20 cellular contexts compared by ENCODE assay signal in genomic region chr4:186170966-186171365, GRCh38. TPM values are rescaled to one million over a fixed set of nuclear protein-coding genes. Genes with fewer than 3 reads are reported as not detected.
DNase-seq lines count a peak whose midpoint lies in the region; ATAC-seq and TF ChIP-seq lines count a peak whose summit lies in the region.
"Had no signal": no experiment of that assay in that cellular context is flagged by ENCODE, and none has a peak within 500 bp of the region (broad histone marks: within the 10 kb centered on the region; RNA-seq: fewer than 3 reads in every experiment).

No MANE protein-coding gene starts in this region.

- BruUV-seq in A673 (replicated peaks; lab: Mats Ljungman, UMichigan): no TSS peak

- peaks cover 5% of the 10 kb centered on the region for H3K27me3 Mint-ChIP-seq in GM23338 (ENCODE audit: insufficient read depth, low read depth, poor library complexity)
- H3K27me3 Mint-ChIP-seq in CD4-positive, alpha-beta T cell: peaks cover 14% of the 10 kb centered on the region

- H3K9me3 ChIP-seq in A673 (ENCODE audit: low read depth, low read length, poor library complexity, severe bottlenecking) (no peaks in the 10 kb centered on the region), gastroesophageal sphincter (no peaks in the 10 kb centered on the region), mucosa of descending colon (no peaks in the 10 kb centered on the region)
- no peaks in the 10 kb centered on the region for H3K9me3 ChIP-seq in CD4-positive, alpha-beta T cell (ENCODE audit: control insufficient read depth, low read length)
- H3K9me3 ChIP-seq: A549, Caco-2 had no signal

- intact Hi-C loops in A673 (cut with micrococcal nuclease; ENCODE audit: unreplicated experiment): no loop called here
- intact Hi-C loops in mucosa of descending colon (cut with DNase I, micrococcal nuclease): no loop called here
- intact Hi-C loops in CD4-positive, alpha-beta T cell (cut with DNase I, micrococcal nuclease): no loop called here

- no peak overlapping the region for H3K27ac ChIP-seq in A673 (ENCODE audit: low read depth, low read length, poor library complexity, severe bottlenecking)
- no peak overlapping the region for H3K27ac ChIP-seq in GM23338 (ENCODE audit: low read depth)
- no peak overlapping the region for H3K27ac ChIP-seq in gastroesophageal sphincter
- H3K27ac ChIP-seq in CD4-positive, alpha-beta T cell (ENCODE audit: low read depth, low read length): no peak overlapping the region
- H3K27ac ChIP-seq: 22Rv1, A549, HL-60 had no signal

- WGBS in gastroesophageal sphincter (ENCODE audit: low coverage in 1 of 2), 2 donors: 62 to 92% methylated on average over 5 to 7 of the region's 13 CpGs

- no peaks in the 10 kb centered on the region for H4K20me1 ChIP-seq in GM23338 (replicated peaks; ENCODE audit: insufficient read depth)

- H3K79me2 ChIP-seq in GM23338 (replicated peaks; ENCODE audit: insufficient read depth): no peaks in the 10 kb centered on the region

- H2AFZ ChIP-seq in GM23338: no peak overlapping the region

- ATAC-seq in GM23338 (no peak), gastroesophageal sphincter (peak; percentile 22), mucosa of descending colon (no peak), HG03571 (IDR thresholded peaks at IDR 0.05; ENCODE audit: unreplicated experiment) (no peak)
- ATAC-seq in CD4-positive, alpha-beta T cell (ENCODE audit: poor library complexity): no peak
- ATAC-seq: A549 had no signal

- H3K4me3 ChIP-seq in A673 (ENCODE audit: low read depth, low read length, poor library complexity, severe bottlenecking) (no peak overlapping the region), GM23338 (no peak overlapping the region), gastroesophageal sphincter (no peak overlapping the region), mucosa of descending colon (no peak overlapping the region)
- H3K4me3 ChIP-seq: A549 had no signal

- peaks cover 15% of the 10 kb centered on the region; the same call in 1 of the 3 replicates for H3K36me3 Mint-ChIP-seq in GM23338 (ENCODE audit: low read depth)
- H3K36me3 Mint-ChIP-seq in CD4-positive, alpha-beta T cell (ENCODE audit: low read depth): no peaks in the 10 kb centered on the region
- H3K36me3 Mint-ChIP-seq: CD4-positive, CD25-positive, alpha-beta regulatory T cell had no signal

- H3K4me1 ChIP-seq in A673 (ENCODE audit: insufficient read depth, low read length, poor library complexity, severe bottlenecking) (peaks cover 6% of the 10 kb centered on the region), GM23338 (ENCODE audit: insufficient read depth) (no peaks in the 10 kb centered on the region), gastroesophageal sphincter (no peaks in the 10 kb centered on the region), mucosa of descending colon (ENCODE audit: low read depth) (no peaks in the 10 kb centered on the region)
- H3K4me1 ChIP-seq: A549 had no signal

- DNase-seq in A673 (ENCODE audit: low spot score) (peak; percentile 54), GM23338 (ENCODE audit: low spot score) (peak; percentile 1), UCSD-AML1 (lab: John Stamatoyannopoulos, UW; ENCODE audit: unreplicated experiment) (peak; percentile 13), NCI-H146 treated with DMSO at 0.1 percent for 48 hours (lab: John Stamatoyannopoulos, UW; ENCODE audit: unreplicated experiment) (no peak), mucosa of descending colon (no peak)
- DNase-seq in CD4-positive, alpha-beta T cell: no peak
- DNase-seq: C1 segment of cervical spinal cord; Caco-2; CD4-positive, CD25-positive, alpha-beta regulatory T cell; GDM1; HCEC 1CT; IMR-90; KBM-7 had no signal

- peaks cover 15% of the 10 kb centered on the region; the same call in 2 of the 3 replicates for H3K4me1 Mint-ChIP-seq in GM23338
- H3K4me1 Mint-ChIP-seq in CD4-positive, alpha-beta T cell (ENCODE audit: low read depth): no peaks in the 10 kb centered on the region
- H3K4me1 Mint-ChIP-seq: B cell had no signal

- no peaks in the 10 kb centered on the region for H3K9me3 Mint-ChIP-seq in GM23338
- H3K9me3 Mint-ChIP-seq in CD4-positive, alpha-beta T cell: no peaks in the 10 kb centered on the region

- CTCF ChIA-PET in A673 (lab: Charles Lee): no interaction called here
- CTCF ChIA-PET in CD4-positive, alpha-beta T cell (lab: Charles Lee): no interaction called here

- no peak overlapping the region for H3K27ac Mint-ChIP-seq in GM23338
- H3K27ac Mint-ChIP-seq in CD4-positive, alpha-beta T cell: no peak overlapping the region
- H3K27ac Mint-ChIP-seq: B cell had no signal

- POLR2A ChIA-PET in A673 (lab: Charles Lee; ENCODE audit: low non-redundant PET): no interaction called here
- POLR2A ChIA-PET in CD4-positive, alpha-beta T cell (lab: Charles Lee): no interaction called here

- no peak overlapping the region for H3K4me3 Mint-ChIP-seq in GM23338
- no peak overlapping the region for H3K4me3 Mint-ChIP-seq in CD4-positive, alpha-beta T cell
- H3K4me3 Mint-ChIP-seq: B cell had no signal

- H3F3A ChIP-seq in GM23338 (replicated peaks; ENCODE audit: low read depth): no peaks in the 10 kb centered on the region

- no peak for TF ChIP-seq POLR2A in gastroesophageal sphincter (IDR thresholded peaks at IDR 0.05)

- TF ChIP-seq EP300 in gastroesophageal sphincter (IDR thresholded peaks at IDR 0.05): no peak

- no peak for TF ChIP-seq CTCF in A673 (conservative IDR thresholded peaks at IDR 0.05; ENCODE audit: low read depth, low read length)
- TF ChIP-seq CTCF in GM23338 (conservative IDR thresholded peaks at IDR 0.05; ENCODE audit: low read depth in 2 of 2): no peak
- TF ChIP-seq CTCF in gastroesophageal sphincter (IDR thresholded peaks at IDR 0.05): no peak
- no peak for TF ChIP-seq CTCF in mucosa of descending colon (IDR thresholded peaks at IDR 0.05)
- no peak for TF ChIP-seq CTCF in CD4-positive, alpha-beta T cell (IDR thresholded peaks at IDR 0.05)

- H3K27me3 ChIP-seq in A673 (replicated peaks; ENCODE audit: insufficient read depth, low read depth, low read length, poor library complexity) (no peaks in the 10 kb centered on the region), GM23338 (ENCODE audit: insufficient read depth) (no peaks in the 10 kb centered on the region), gastroesophageal sphincter (no peaks in the 10 kb centered on the region)
- no peaks in the 10 kb centered on the region for H3K27me3 ChIP-seq in CD4-positive, alpha-beta T cell (ENCODE audit: control insufficient read depth, insufficient read depth, low read length)

- H3K36me3 ChIP-seq in A673 (ENCODE audit: insufficient read depth, low read length, poor library complexity, severe bottlenecking) (no peaks in the 10 kb centered on the region), GM23338 (ENCODE audit: insufficient read depth) (no peaks in the 10 kb centered on the region), gastroesophageal sphincter (peaks cover 0 to 33% of the 10 kb centered on the region in 2 donors), mucosa of descending colon (ENCODE audit: low read depth) (no peaks in the 10 kb centered on the region)

- H3K4me2 ChIP-seq in GM23338: no peak overlapping the region
- H3K4me2 ChIP-seq: A549 had no signal

- H3K9me2 ChIP-seq in GM23338 (ENCODE audit: insufficient read depth): no peaks in the 10 kb centered on the region

TF ChIP-seq in GM23338, 12 proteins besides CTCF, POLR2A, EP300 and RAD21 (continues in another document):
- TF ChIP-seq ZNF331 (CRISPR knock-in tag; IDR thresholded peaks at IDR 0.05; ENCODE audit: low read depth): no peak
- no peak for TF ChIP-seq STAT1 (IDR thresholded peaks at IDR 0.05; ENCODE audit: unreplicated experiment)
- TF ChIP-seq EZH2phosphoT487 (IDR thresholded peaks at IDR 0.05; ENCODE audit: unreplicated experiment): no peak
- no peak for TF ChIP-seq EZH2 (IDR thresholded peaks at IDR 0.05; ENCODE audit: low read depth, unreplicated experiment)
- no peak for TF ChIP-seq ZNF114 (CRISPR knock-in tag; IDR thresholded peaks at IDR 0.05)
- no peak for TF ChIP-seq POLR2AphosphoS5 (IDR thresholded peaks at IDR 0.05; ENCODE audit: low read depth)

RNA-seq across cellular contexts. Expression of gene CYP4V2, which starts 20.4 kb away (rescaled TPM):
- 14.3 and 15.3 TPM in 2 replicates for total RNA-seq in A673 (2021)
- total RNA-seq in GM23338 (2014; rRNA removed; shearing (Covaris generic)): 3.1 and 3.4 TPM in 2 replicates
- polyA plus RNA-seq in GM23338 (2016; fragmentation: Nextera tagmentation; extraction: Ambion mirVana): 1.4 and 1.5 TPM in 2 replicates
- total RNA-seq in gastroesophageal sphincter: 10 to 100 TPM; 25.6 to 44.7 (median 32.5) TPM
- 10 to 100 TPM; 38.4 to 50.8 (median 49.2) TPM for total RNA-seq in mucosa of descending colon
- total RNA-seq in CD4-positive, alpha-beta T cell: 10 to 100 TPM; 12.7 to 12.8 TPM

RNA-seq across cellular contexts. Expression of gene KLKB1, which starts 56.3 kb away (rescaled TPM):
- total RNA-seq in A673 (2021) (0.39 TPM in 1 of 2 replicates, not detected in the other), gastroesophageal sphincter (1 to 10 TPM in 2 of 4 donors, under 1 TPM in 2; 0.81 to 3.1 (median 1.1) TPM), mucosa of descending colon (1 to 10 TPM; 1.1 to 2.4 (median 1.5) TPM)
- 10.9 and 22.7 TPM in 2 replicates for total RNA-seq in GM23338 (2014; rRNA removed; shearing (Covaris generic))
- 6.2 and 8.6 TPM in 2 replicates for polyA plus RNA-seq in GM23338 (2016; fragmentation: Nextera tagmentation; extraction: Ambion mirVana)
- total RNA-seq in CD4-positive, alpha-beta T cell: 1 to 10 TPM; 1.2 TPM
- total RNA-seq: Caco-2, Daoy, IMR-90 had no signal

Comparison
In these comparisons a context has a peak if more than half of its experiments do, and no peak if none do; other contexts are left out.
1. DNase-seq: peak in A673 (single experiment), GM23338 (single experiment) and UCSD-AML1 (single experiment); none in NCI-H146 treated with DMSO at 0.1 percent for 48 hours (single experiment), mucosa of descending colon (0 of 3) and CD4-positive, alpha-beta T cell (0 of 10).